8 cellular contexts compared by ENCODE assay signal in genomic region chr1:148081205-148081604, GRCh38.
DNase-seq lines count a peak whose midpoint lies in the region; ATAC-seq, FAIRE-seq and TF ChIP-seq lines count a peak whose summit lies in the region.
"Not testable (repeated sequence)": the region's sequence is repeated elsewhere in the genome, so short reads cannot be mapped to it uniquely, and the experiment has no call there.

No MANE protein-coding gene starts in this region.

- not testable (repeated sequence) for H3K4me1 Mint-ChIP-seq in CD4-positive, CD25-positive, alpha-beta regulatory T cell; activated CD8-positive, alpha-beta T cell treated with anti-CD3 and anti-CD28 coated beads, Interleukin-2, amount 10 ng/mL, durations not matched to agents 7 days and 5 days (ENCODE audit: low read depth); stimulated activated memory B cell treated with anti-CD40 and anti-IgM and Interleukin-4, amounts not matched to agents 10 μg/mL and 1 μg/mL and 100 μg/mL, for 72 hours

- not testable (repeated sequence) for H3K4me1 ChIP-seq in CD4-positive, CD25-positive, alpha-beta regulatory T cell (ENCODE audit: control insufficient read depth, insufficient read depth, low read length, poor library complexity, severe bottlenecking); IMR-90 (ENCODE audit: control insufficient read depth, insufficient read depth, low read length); lower lobe of right lung

- POLR2A ChIA-PET in IMR-90 (lab: Charles Lee; ENCODE audit: unreplicated experiment); activated CD8-positive, alpha-beta T cell treated with anti-CD3 and anti-CD28 coated beads, Interleukin-2, amount 10 ng/mL, durations not matched to agents 7 days and 5 days (lab: Charles Lee): not testable (repeated sequence)

- not testable (repeated sequence) for H2AFZ ChIP-seq in IMR-90 (replicated peaks; ENCODE audit: low read length, poor library complexity)

- not testable (repeated sequence) for H3K36me3 Mint-ChIP-seq in CD4-positive, CD25-positive, alpha-beta regulatory T cell; activated CD8-positive, alpha-beta T cell treated with anti-CD3 and anti-CD28 coated beads, Interleukin-2, amount 10 ng/mL, durations not matched to agents 7 days and 5 days (ENCODE audit: low read depth); stimulated activated memory B cell treated with anti-CD40 and anti-IgM and Interleukin-4, amounts not matched to agents 10 μg/mL and 1 μg/mL and 100 μg/mL, for 72 hours

- not testable (repeated sequence) for H3K27me3 Mint-ChIP-seq in CD4-positive, CD25-positive, alpha-beta regulatory T cell; activated CD8-positive, alpha-beta T cell treated with anti-CD3 and anti-CD28 coated beads, Interleukin-2, amount 10 ng/mL, durations not matched to agents 7 days and 5 days (ENCODE audit: low read depth); stimulated activated memory B cell treated with anti-CD40 and anti-IgM and Interleukin-4, amounts not matched to agents 10 μg/mL and 1 μg/mL and 100 μg/mL, for 72 hours

- not testable (repeated sequence) for H2BK120ac ChIP-seq in IMR-90 (ENCODE audit: low read depth, low read length)

- H3K27ac Mint-ChIP-seq in CD4-positive, CD25-positive, alpha-beta regulatory T cell; activated CD8-positive, alpha-beta T cell treated with anti-CD3 and anti-CD28 coated beads, Interleukin-2, amount 10 ng/mL, durations not matched to agents 7 days and 5 days; stimulated activated memory B cell treated with anti-CD40 and anti-IgM and Interleukin-4, amounts not matched to agents 10 μg/mL and 1 μg/mL and 100 μg/mL, for 72 hours: not testable (repeated sequence)

- not testable (repeated sequence) for H3K56ac ChIP-seq in IMR-90 (ENCODE audit: extremely low read depth, insufficient read depth, low read length)

- not testable (repeated sequence) for TF ChIP-seq RAD21 in IMR-90 (IDR thresholded peaks at IDR 0.05; ENCODE audit: low read length)

- H3K4me3 ChIP-seq in CD4-positive, CD25-positive, alpha-beta regulatory T cell (ENCODE audit: low read depth, low read length); IMR-90 (ENCODE audit: insufficient read depth, low read depth, low read length); lower lobe of right lung: not testable (repeated sequence)

- not testable (repeated sequence) for H2BK5ac ChIP-seq in IMR-90 (ENCODE audit: low read depth, low read length, poor library complexity, severe bottlenecking)

- WGBS in IMR-90 (ENCODE audit: extremely low coverage in 2 of 2, insufficient read length in 1 of 2), 2 experiments: no CpG with 5 or more reads among the region's 1 CpG

- H2BK20ac ChIP-seq in IMR-90 (ENCODE audit: low read depth, low read length): not testable (repeated sequence)

- FAIRE-seq in frontal cortex (lab: Jason Lieb, UNC): peak; percentile 52

- H3K4ac ChIP-seq in IMR-90 (ENCODE audit: low read depth, low read length): not testable (repeated sequence)

- not testable (repeated sequence) for H3K14ac ChIP-seq in IMR-90 (replicated peaks; ENCODE audit: low read depth, low read length)

- DNase-seq in CD4-positive, CD25-positive, alpha-beta regulatory T cell; IMR-90; activated CD8-positive, alpha-beta T cell treated with anti-CD3 and anti-CD28 coated beads, Interleukin-2, amount 10 ng/mL, durations not matched to agents 7 days and 5 days; frontal cortex (ENCODE audit: low spot score in 2 of 2); lower lobe of right lung: not testable (repeated sequence)

- TF ChIP-seq POLR2A in IMR-90 (IDR thresholded peaks at IDR 0.05; ENCODE audit: low read depth, low read length): not testable (repeated sequence)

- not testable (repeated sequence) for H3K79me1 ChIP-seq in IMR-90 (ENCODE audit: low read depth in 1 of 2, low read length in 2 of 2)

- intact Hi-C loops in IMR-90 (cut with micrococcal nuclease); lower lobe of right lung (cut with DNase I): not testable (repeated sequence)

- not testable (repeated sequence) for H2AK5ac ChIP-seq in IMR-90 (ENCODE audit: low read depth, low read length)

- H3K9ac ChIP-seq in IMR-90 (ENCODE audit: low read depth, low read length): not testable (repeated sequence)

- H4K91ac ChIP-seq in IMR-90 (ENCODE audit: insufficient read depth, low read depth, low read length): not testable (repeated sequence)

- in situ Hi-C loops in IMR-90 (cut with MboI; ENCODE audit: low sequenced_read_pairs): not testable (repeated sequence)

- H3K4me3 Mint-ChIP-seq in CD4-positive, CD25-positive, alpha-beta regulatory T cell; activated CD8-positive, alpha-beta T cell treated with anti-CD3 and anti-CD28 coated beads, Interleukin-2, amount 10 ng/mL, durations not matched to agents 7 days and 5 days; stimulated activated memory B cell treated with anti-CD40 and anti-IgM and Interleukin-4, amounts not matched to agents 10 μg/mL and 1 μg/mL and 100 μg/mL, for 72 hours: not testable (repeated sequence)

- not testable (repeated sequence) for H3K27me3 ChIP-seq in CD4-positive, CD25-positive, alpha-beta regulatory T cell (ENCODE audit: control insufficient read depth, insufficient read depth, low read length); IMR-90 (ENCODE audit: control insufficient read depth, insufficient read depth, low read length); lower lobe of right lung (ENCODE audit: low read depth)

- H3K36me3 ChIP-seq in CD4-positive, CD25-positive, alpha-beta regulatory T cell (ENCODE audit: control insufficient read depth, insufficient read depth, low read length); IMR-90 (ENCODE audit: control insufficient read depth, insufficient read depth, low read length); lower lobe of right lung: not testable (repeated sequence)

- not testable (repeated sequence) for H3K23ac ChIP-seq in IMR-90 (ENCODE audit: low read depth, low read length)

- H2AK9ac ChIP-seq in IMR-90 (replicated peaks; ENCODE audit: low read depth, low read length, poor library complexity): not testable (repeated sequence)

- not testable (repeated sequence) for H4K20me1 ChIP-seq in IMR-90 (ENCODE audit: insufficient read depth, low read length)

- not testable (repeated sequence) for H4K5ac ChIP-seq in IMR-90 (ENCODE audit: low read depth, low read length)

- not testable (repeated sequence) for H4K8ac ChIP-seq in IMR-90 (ENCODE audit: low read depth in 2 of 2, low read length in 2 of 2)

- dilution Hi-C loops in IMR-90 (cut with HindIII; ENCODE audit: low sequenced_read_pairs, unreplicated experiment): not testable (repeated sequence)

- ATAC-seq in CD4-positive, CD25-positive, alpha-beta regulatory T cell (ENCODE audit: low read depth in 2 of 2): peak; percentile 84
- peak; percentile 64 for ATAC-seq in GM19043 (IDR thresholded peaks at IDR 0.05; ENCODE audit: low read depth, unreplicated experiment)
- ATAC-seq in HG02798 (IDR thresholded peaks at IDR 0.05; ENCODE audit: poor library complexity, unreplicated experiment): peak; percentile 71
- peak; percentile 97 for ATAC-seq in IMR-90 (ENCODE audit: low read depth)
- ATAC-seq in activated CD8-positive, alpha-beta T cell treated with anti-CD3 and anti-CD28 coated beads, Interleukin-2, amount 10 ng/mL, durations not matched to agents 7 days and 5 days: peak; percentile 68
- peak; percentile 86 to 92 for ATAC-seq in lower lobe of right lung
- ATAC-seq in stimulated activated memory B cell treated with anti-CD40 and anti-IgM and Interleukin-4, amounts not matched to agents 10 μg/mL and 1 μg/mL and 100 μg/mL, for 72 hours: peak; percentile 83

- not testable (repeated sequence) for H3K9me3 Mint-ChIP-seq in CD4-positive, CD25-positive, alpha-beta regulatory T cell; activated CD8-positive, alpha-beta T cell treated with anti-CD3 and anti-CD28 coated beads, Interleukin-2, amount 10 ng/mL, durations not matched to agents 7 days and 5 days (ENCODE audit: insufficient read depth); stimulated activated memory B cell treated with anti-CD40 and anti-IgM and Interleukin-4, amounts not matched to agents 10 μg/mL and 1 μg/mL and 100 μg/mL, for 72 hours

- not testable (repeated sequence) for H3K18ac ChIP-seq in IMR-90 (ENCODE audit: low read depth, low read length)

- CTCF ChIA-PET in IMR-90 (lab: Yijun Ruan, JAX); activated CD8-positive, alpha-beta T cell treated with anti-CD3 and anti-CD28 coated beads, Interleukin-2, amount 10 ng/mL, durations not matched to agents 7 days and 5 days (lab: Charles Lee): not testable (repeated sequence)

- H3K4me2 ChIP-seq in IMR-90 (ENCODE audit: low read depth, low read length): not testable (repeated sequence)

- not testable (repeated sequence) for H3K9me3 ChIP-seq in CD4-positive, CD25-positive, alpha-beta regulatory T cell (ENCODE audit: control insufficient read depth in 2 of 2, low read length in 2 of 2); IMR-90 (ENCODE audit: control insufficient read depth, insufficient read depth, low read length); lower lobe of right lung

- not testable (repeated sequence) for H2BK15ac ChIP-seq in IMR-90 (ENCODE audit: low read depth, low read length)

- BruUV-seq in IMR-90 (replicated peaks; lab: Mats Ljungman, UMichigan): not testable (repeated sequence)

- not testable (repeated sequence) for H3K27ac ChIP-seq in CD4-positive, CD25-positive, alpha-beta regulatory T cell (ENCODE audit: insufficient read depth, low read length, poor library complexity, severe bottlenecking); IMR-90 (ENCODE audit: insufficient read depth, low read length); lower lobe of right lung

- TF ChIP-seq CTCF in IMR-90 (conservative IDR thresholded peaks at IDR 0.05; ENCODE audit: low read depth, low read length); lower lobe of right lung (IDR thresholded peaks at IDR 0.05): not testable (repeated sequence)

- not testable (repeated sequence) for H3K9me1 ChIP-seq in IMR-90 (ENCODE audit: insufficient read depth, low read length)
